Comparison of ENCODE assay signal across 1 cellular context in the genomic region with DNA sequence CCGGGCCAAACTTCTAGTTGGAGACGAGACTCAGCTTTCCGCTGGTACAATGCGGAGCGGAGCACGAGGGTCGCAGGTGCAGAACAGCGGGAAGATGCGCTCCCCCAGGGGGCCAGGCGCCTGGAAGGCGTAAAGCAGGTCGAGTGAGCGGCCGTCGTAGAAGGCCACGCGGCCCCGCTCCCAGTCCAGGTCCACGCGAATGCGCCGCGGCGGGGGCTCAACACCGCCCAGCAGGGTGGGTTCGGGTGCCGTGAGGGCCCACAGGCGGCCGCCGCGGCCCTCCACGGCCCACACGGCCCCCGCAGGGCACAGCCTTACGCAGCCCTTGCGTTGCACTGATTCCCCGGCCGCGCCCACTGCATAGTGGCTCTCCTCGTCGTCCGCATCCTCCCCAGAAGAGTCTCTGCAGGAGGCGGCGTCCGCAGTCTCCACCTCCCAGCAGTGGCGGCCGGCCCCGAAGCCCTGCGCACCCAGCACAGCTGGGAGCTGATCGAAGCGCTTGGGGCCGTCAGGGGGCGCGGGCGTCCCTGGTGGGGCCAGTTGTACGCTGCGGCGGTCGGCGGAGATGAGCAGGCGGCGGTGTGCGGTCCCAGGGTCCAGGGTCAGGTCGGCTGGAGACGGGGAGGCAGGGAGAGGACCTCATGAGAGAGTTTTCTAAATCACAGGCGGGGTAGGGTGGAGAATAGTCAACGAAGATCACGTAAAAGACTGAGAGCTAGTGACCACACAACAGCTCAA.
TF ChIP-seq lines count a peak whose summit lies in the region.

No MANE protein-coding gene starts in this region.

TF ChIP-seq in GM23338, 12 proteins besides CTCF, POLR2A, EP300 and RAD21:
- TF ChIP-seq STAT1 (IDR thresholded peaks at IDR 0.05; ENCODE audit: unreplicated experiment) = no peak
- TF ChIP-seq EZH2 (IDR thresholded peaks at IDR 0.05; ENCODE audit: low read depth, unreplicated experiment) = peak; percentile 55
- no peak for TF ChIP-seq NANOG (IDR thresholded peaks at IDR 0.05; ENCODE audit: borderline replicate concordance)
- no peak for TF ChIP-seq POLR2AphosphoS5 (IDR thresholded peaks at IDR 0.05; ENCODE audit: low read depth)
- no peak for TF ChIP-seq ZNF114 (CRISPR knock-in tag; IDR thresholded peaks at IDR 0.05)
- TF ChIP-seq ZNF462 (CRISPR knock-in tag; IDR thresholded peaks at IDR 0.05) = no peak
- no peak for TF ChIP-seq JUNB (IDR thresholded peaks at IDR 0.05; ENCODE audit: unreplicated experiment)
TF ChIP-seq in GM23338: peak in this region for 1.
